ENCODE assay signal across 23 cellular contexts in genomic region chr4:36573441-36573840, GRCh38.
"Had no signal": no experiment of that assay in that cellular context is flagged by ENCODE, and none has a peak within 500 bp of the region (broad histone marks: within the 10 kb centered on the region; RNA-seq: fewer than 3 reads in every experiment).

No MANE protein-coding gene starts in this region.

- H3K4me3 ChIP-seq: gastrocnemius medialis, lung, ovary, psoas muscle, skin epidermis, spleen, testis, tibial artery had no signal

- H3K36me3 ChIP-seq: gastrocnemius medialis, ovary, spleen, tibial artery had no signal

- H3K27ac ChIP-seq: epithelial cell of prostate, gastrocnemius medialis, ovary, psoas muscle, skin epidermis, spleen, testis, tibial artery had no signal

- H3K27me3 ChIP-seq: gastrocnemius medialis, ovary, spleen, testis, tibial artery had no signal

- H3K4me1 ChIP-seq: gastrocnemius medialis, psoas muscle, spleen, testis, tibial artery had no signal

- DNase-seq: effector CD8-positive, alpha-beta T cell; endodermal cell; foreskin fibroblast; gastrocnemius medialis; head of caudate nucleus; left ventricle myocardium superior; natural killer cell; occipital lobe; ovary; posterior cingulate gyrus; psoas muscle; right cardiac atrium; spleen; stimulated activated CD4-positive, alpha-beta T cell treated with anti-CD3 and anti-CD28 coated beads, Interleukin-4, amount 100 ng/mL, for 4 hours; stimulated activated naive CD8-positive, alpha-beta T cell treated with anti-CD3 and anti-CD28 coated beads, Interleukin-15, Interleukin-2, amounts not matched to agents 100 U/mL and 50 U/mL, for 24 hours; substantia nigra; testis; tibial artery had no signal

- ATAC-seq: esophagus mucosa; gastrocnemius medialis; left ventricle myocardium superior; natural killer cell; psoas muscle; right cardiac atrium; stimulated activated memory B cell treated with anti-CD40 and anti-IgM and Interleukin-4, amounts not matched to agents 10 μg/mL and 1 μg/mL and 100 μg/mL, for 72 hours; stimulated activated naive CD8-positive, alpha-beta T cell treated with anti-CD3 and anti-CD28 coated beads, Interleukin-15, Interleukin-2, amounts not matched to agents 100 U/mL and 50 U/mL, for 24 hours had no signal

- H3K9me3 ChIP-seq: gastrocnemius medialis, ovary, psoas muscle, testis had no signal
